In the genomic region with DNA sequence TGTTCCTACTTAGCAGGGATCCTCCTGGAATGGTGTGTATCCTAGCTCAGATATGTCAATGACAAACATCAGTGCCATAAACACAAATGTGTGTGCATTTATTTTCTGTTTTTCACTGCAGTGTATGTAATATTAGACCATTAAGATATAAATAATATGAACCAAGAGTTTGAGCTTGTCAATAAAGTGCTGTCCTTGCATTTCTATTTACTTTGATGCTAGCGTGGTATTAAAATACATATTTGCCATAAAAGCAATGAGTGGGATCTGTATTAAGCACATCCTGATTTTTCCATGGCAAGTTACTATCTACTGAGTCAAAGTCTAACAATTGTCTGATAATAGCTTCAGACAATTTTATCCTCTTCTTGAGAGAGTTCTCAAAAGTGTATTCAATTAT, we compare ENCODE assay signal across 10 cellular contexts.
"Had no signal": no experiment of that assay in that cellular context is flagged by ENCODE, and none has a peak within 500 bp of the region (broad histone marks: within the 10 kb centered on the region; RNA-seq: fewer than 3 reads in every experiment).

No MANE protein-coding gene starts in this region.

- DNase-seq: GM23248, GOT3, H7, H9, HCEC 1CT, HFFc6 had no signal

- H3K36me3 ChIP-seq: HAP-1 had no signal

- H3K4me1 ChIP-seq: HAP-1 had no signal

- H3K9ac ChIP-seq: GM23248 had no signal

- H3K27ac Mint-ChIP-seq: H9, HFFc6 had no signal

- H3K9me3 ChIP-seq: HAP-1 had no signal

- H3K4me3 Mint-ChIP-seq: H9, HFFc6 had no signal

- FAIRE-seq: H1, H54 had no signal

- H3K27ac ChIP-seq: GM23248 had no signal

- ATAC-seq: HCT116 had no signal

- H3K4me3 ChIP-seq: GM23248, HAP-1 had no signal

- H3K4me1 Mint-ChIP-seq: H9 had no signal

- H2AFZ ChIP-seq: GM23248 had no signal
